ENCODE assay signal across 13 cellular contexts in genomic region chr17:39097159-39097519, GRCh38. TPM values are rescaled to one million over a fixed set of nuclear protein-coding genes. Genes with fewer than 3 reads are reported as not detected.
DNase-seq lines count a peak whose midpoint lies in the region; ATAC-seq and TF ChIP-seq lines count a peak whose summit lies in the region.
"Had no signal": no experiment of that assay in that cellular context is flagged by ENCODE, and none has a peak within 500 bp of the region (broad histone marks: within the 10 kb centered on the region; RNA-seq: fewer than 3 reads in every experiment).

No MANE protein-coding gene starts in this region.

- TF ChIP-seq EP300 in gastroesophageal sphincter (IDR thresholded peaks at IDR 0.05) = no peak
- no peak for TF ChIP-seq EP300 in transverse colon (IDR thresholded peaks at IDR 0.05; ENCODE audit: low read depth)

- H3K27ac ChIP-seq in Peyer's patch (peak overlapping the region; percentile 56 to 80 (median 75)), gastroesophageal sphincter (peak overlapping the region in 3 of 4 donors; percentile 33 to 64 (median 38)), transverse colon (peak overlapping the region; percentile 59 to 81 (median 68)), coronary artery (peak overlapping the region in 1 of 2 donors; percentile 68)
- H3K27ac ChIP-seq: brain microvascular endothelial cell had no signal

- H3K27me3 Mint-ChIP-seq in activated naive CD8-positive, alpha-beta T cell = no peaks in the 10 kb centered on the region
- H3K27me3 Mint-ChIP-seq in activated naive CD8-positive, alpha-beta T cell treated with anti-CD3 and anti-CD28 coated beads for 36 hours = no peaks in the 10 kb centered on the region

- TF ChIP-seq CTCF in Peyer's patch (IDR thresholded peaks at IDR 0.05) = no peak
- TF ChIP-seq CTCF in gastroesophageal sphincter (IDR thresholded peaks at IDR 0.05) = no peak
- no peak for TF ChIP-seq CTCF in transverse colon (IDR thresholded peaks at IDR 0.05)
- TF ChIP-seq CTCF in coronary artery (IDR thresholded peaks at IDR 0.05) = no peak
- TF ChIP-seq CTCF in BE2C (IDR thresholded peaks at IDR 0.05; ENCODE audit: low read depth, low read length) = no peak

- H3K4me3 ChIP-seq in Peyer's patch = no peak overlapping the region
- H3K4me3 ChIP-seq in gastroesophageal sphincter = no peak overlapping the region
- H3K4me3 ChIP-seq in transverse colon = no peak overlapping the region
- H3K4me3 ChIP-seq in coronary artery = no peak overlapping the region
- H3K4me3 ChIP-seq in BE2C (ENCODE audit: low read depth, low read length) = no peak overlapping the region

- intact Hi-C loops in transverse colon (cut with DNase I; ENCODE audit: low total_unique reads) = no loop called here

- H3K27me3 ChIP-seq in Peyer's patch (no peaks in the 10 kb centered on the region), gastroesophageal sphincter (no peaks in the 10 kb centered on the region), transverse colon (no peaks in the 10 kb centered on the region), BE2C (no peaks in the 10 kb centered on the region; the same call in 1 of the 2 replicates)

- ATAC-seq in gastroesophageal sphincter (no peak), HG02884 (IDR thresholded peaks at IDR 0.05; ENCODE audit: unreplicated experiment) (no peak)

- no peaks in the 10 kb centered on the region for H3K36me3 Mint-ChIP-seq in activated naive CD8-positive, alpha-beta T cell
- no peaks in the 10 kb centered on the region for H3K36me3 Mint-ChIP-seq in activated naive CD8-positive, alpha-beta T cell treated with anti-CD3 and anti-CD28 coated beads for 36 hours

- H3K9me3 ChIP-seq in Peyer's patch = no peaks in the 10 kb centered on the region
- H3K9me3 ChIP-seq in gastroesophageal sphincter = no peaks in the 10 kb centered on the region
- no peaks in the 10 kb centered on the region for H3K9me3 ChIP-seq in transverse colon
- no peaks in the 10 kb centered on the region for H3K9me3 ChIP-seq in BE2C

- 73 to 94% methylated on average over 2 of the region's 2 CpGs for WGBS in gastroesophageal sphincter (ENCODE audit: low coverage in 1 of 2), 2 donors
- WGBS in transverse colon (ENCODE audit: low coverage in 1 of 2), 2 donors = 82% methylated on average over 2 of the region's 2 CpGs; no CpG with 5 or more reads in 1 of the 2 donors

- H3K27ac Mint-ChIP-seq in activated naive CD8-positive, alpha-beta T cell = peak overlapping the region; percentile 91
- H3K27ac Mint-ChIP-seq in activated naive CD8-positive, alpha-beta T cell treated with anti-CD3 and anti-CD28 coated beads for 36 hours = no peak overlapping the region

- no peak for DNase-seq in activated naive CD8-positive, alpha-beta T cell treated with anti-CD3 and anti-CD28 coated beads for 36 hours
- DNase-seq in Peyer's patch (no peak), transverse colon (no peak), coronary artery (ENCODE audit: low spot score) (no peak), BE2C (no peak)
- DNase-seq: brain microvascular endothelial cell; DMS 273 treated with DMSO at 0.1 percent for 48 hours; left colon; SIG-M5; stimulated activated naive CD4-positive, alpha-beta T cell treated with Interleukin-2 at 50 U/mL for 16 hours had no signal

- no peaks in the 10 kb centered on the region for H3K36me3 ChIP-seq in Peyer's patch
- H3K36me3 ChIP-seq in gastroesophageal sphincter = no peaks in the 10 kb centered on the region
- H3K36me3 ChIP-seq in transverse colon = no peaks in the 10 kb centered on the region
- no peaks in the 10 kb centered on the region for H3K36me3 ChIP-seq in BE2C
- H3K36me3 ChIP-seq: brain microvascular endothelial cell had no signal

- in situ Hi-C loops in transverse colon (cut with MboI; ENCODE audit: low pct_ligation_motif_present in 1 of 4, low pct_unique_long_range_greater_than_20kb in 1 of 4, low sequenced_read_pairs in 3 of 4) = no loop called here

- H3K9me3 Mint-ChIP-seq in activated naive CD8-positive, alpha-beta T cell (ENCODE audit: low read depth) = no peaks in the 10 kb centered on the region
- no peaks in the 10 kb centered on the region for H3K9me3 Mint-ChIP-seq in activated naive CD8-positive, alpha-beta T cell treated with anti-CD3 and anti-CD28 coated beads for 36 hours

- H3K4me3 Mint-ChIP-seq in activated naive CD8-positive, alpha-beta T cell = peak overlapping the region; percentile 74
- no peak overlapping the region for H3K4me3 Mint-ChIP-seq in activated naive CD8-positive, alpha-beta T cell treated with anti-CD3 and anti-CD28 coated beads for 36 hours

- no peak for TF ChIP-seq POLR2A in Peyer's patch (IDR thresholded peaks at IDR 0.05)
- TF ChIP-seq POLR2A in gastroesophageal sphincter (IDR thresholded peaks at IDR 0.05) = no peak
- TF ChIP-seq POLR2A in transverse colon (IDR thresholded peaks at IDR 0.05) = no peak

- H3K4me1 ChIP-seq in Peyer's patch (peaks cover 0 to 34% (median 20%) of the 10 kb centered on the region in 4 donors), gastroesophageal sphincter (peaks cover 0 to 62% (median 13%) of the 10 kb centered on the region in 3 donors), transverse colon (peaks cover 0 to 60% (median 10%) of the 10 kb centered on the region in 4 donors), BE2C (peaks cover 6% of the 10 kb centered on the region)

- peaks cover 79% of the 10 kb centered on the region for H3K4me1 Mint-ChIP-seq in activated naive CD8-positive, alpha-beta T cell (ENCODE audit: low read depth)
- peaks cover 67% of the 10 kb centered on the region for H3K4me1 Mint-ChIP-seq in activated naive CD8-positive, alpha-beta T cell treated with anti-CD3 and anti-CD28 coated beads for 36 hours

RNA-seq across cellular contexts. Expression of gene PLXDC1, which starts 54.3 kb away (rescaled TPM):
- total RNA-seq in activated naive CD8-positive, alpha-beta T cell treated with anti-CD3 and anti-CD28 coated beads for 36 hours = 1 to 10 TPM in 1 of 2 experiments, under 1 TPM in 1; 0.54 to 1.1 TPM
- total RNA-seq in Peyer's patch (10 to 100 TPM; 14.5 to 34.7 (median 18.2) TPM), gastroesophageal sphincter (10 to 100 TPM in 3 of 4 donors, 1 to 10 TPM in 1; 5.5 to 21.6 (median 17.4) TPM), transverse colon (10 to 100 TPM in 1 of 4 donors, 1 to 10 TPM in 3; 1.6 to 26.2 (median 4.3) TPM)
- polyA plus RNA-seq in BE2C (2012; ENCODE audit: insufficient read depth, insufficient read length, low read depth) = 1.0 TPM
